ENCODE assay signal across 9 cellular contexts in genomic region chr5:369151-369939, GRCh38. TPM values are rescaled to one million over a fixed set of nuclear protein-coding genes. Genes with fewer than 3 reads are reported as not detected.
A peak's percentile ranks its signal among the peaks of the same experiment; 100 is the strongest.
DNase-seq lines count a peak whose midpoint lies in the region; FAIRE-seq and TF ChIP-seq lines count a peak whose summit lies in the region.
"Had no signal": no experiment of that assay in that cellular context is flagged by ENCODE, and none has a peak within 500 bp of the region (broad histone marks: within the 10 kb centered on the region; RNA-seq: fewer than 3 reads in every experiment).

No MANE protein-coding gene starts in this region.

- H3K4me3 ChIP-seq in ACC112 (ENCODE audit: low read depth, low read length) (no peak overlapping the region), OCI-LY3 (ENCODE audit: low read length) (peak overlapping the region; percentile 30; the same call in 1 of the 2 replicates), hepatocyte (no peak overlapping the region)

- H3K36me3 ChIP-seq in ACC112 (ENCODE audit: insufficient read depth, low read length) (peaks cover 19% of the 10 kb centered on the region), OCI-LY3 (replicated peaks; ENCODE audit: low read depth, low read length) (no peaks in the 10 kb centered on the region), hepatocyte (replicated peaks; ENCODE audit: insufficient read depth, low read depth) (no peaks in the 10 kb centered on the region)

- H3K9ac ChIP-seq in OCI-LY3 (ENCODE audit: low read length), result no peak overlapping the region

- H2AFZ ChIP-seq in ACC112 (ENCODE audit: low read length, unreplicated experiment) (no peak overlapping the region), OCI-LY3 (ENCODE audit: low read depth, low read length) (no peak overlapping the region; the same call in 1 of the 2 replicates), hepatocyte (no peak overlapping the region)

- WGBS in hepatocyte (ENCODE audit: low lambda C conversion rate, missing lambda C conversion rate), result 80% methylated on average over 17 of the region's 17 CpGs

- peak overlapping the region; percentile 90 for H3K27ac ChIP-seq in ACC112 (ENCODE audit: low read depth, low read length)
- no peak overlapping the region for H3K27ac ChIP-seq in OCI-LY3 (ENCODE audit: low read length)
- peak overlapping the region; percentile 47 for H3K27ac ChIP-seq in hepatocyte

- no peaks in the 10 kb centered on the region for H3K27me3 ChIP-seq in ACC112 (ENCODE audit: insufficient read depth, low read length)
- no peaks in the 10 kb centered on the region for H3K27me3 ChIP-seq in OCI-LY3 (ENCODE audit: low read depth, low read length)
- H3K27me3 ChIP-seq in hepatocyte, result no peaks in the 10 kb centered on the region

- FAIRE-seq in GM19239 (lab: Jason Lieb, UNC), result peak; percentile 87

- H3K4me1 ChIP-seq in ACC112 (ENCODE audit: control insufficient read depth, insufficient read depth, low read length, unreplicated experiment), result peaks cover 50% of the 10 kb centered on the region
- H3K4me1 ChIP-seq in OCI-LY3 (ENCODE audit: low read length), result peaks cover 20% of the 10 kb centered on the region
- peaks cover 34% of the 10 kb centered on the region for H3K4me1 ChIP-seq in hepatocyte (ENCODE audit: insufficient read depth)

- H3K9me2 ChIP-seq in hepatocyte (replicated peaks; ENCODE audit: insufficient read depth), result no peaks in the 10 kb centered on the region

- POLR2A ChIA-PET in HEK293T (lab: Yijun Ruan, JAX), result interaction anchor here (0.6 to 2.1 kb wide), 2 partner anchors 25 to 45 kb away, joined by 3 to 9 read pairs; no protein-coding TSS in a partner anchor

- H3K9me3 ChIP-seq in OCI-LY3 (ENCODE audit: insufficient read depth, low read length), result no peaks in the 10 kb centered on the region
- H3K9me3 ChIP-seq in hepatocyte (ENCODE audit: low read depth), result no peaks in the 10 kb centered on the region

- CTCF ChIA-PET in HEK293T (lab: Yijun Ruan, JAX), result interaction anchor here (1.2 kb wide), 1 partner anchor 19 kb away, joined by 5 read pairs; no protein-coding TSS in a partner anchor

- H3K4me2 ChIP-seq in OCI-LY3 (ENCODE audit: low read length) (peak overlapping the region; percentile 65), hepatocyte (no peak overlapping the region)

- H3K79me2 ChIP-seq in ACC112 (ENCODE audit: control insufficient read depth, insufficient read depth, low read length, unreplicated experiment), result no peaks in the 10 kb centered on the region
- no peaks in the 10 kb centered on the region for H3K79me2 ChIP-seq in OCI-LY3 (ENCODE audit: low read length)
- H3K79me2 ChIP-seq in hepatocyte, result no peaks in the 10 kb centered on the region

- TF ChIP-seq CTCF in OCI-LY3 (IDR thresholded peaks at IDR 0.05; ENCODE audit: low read depth, low read length) (no peak), hepatocyte (IDR thresholded peaks at IDR 0.05; ENCODE audit: poor library complexity) (no peak)

- DNase-seq in GM19239 (ENCODE audit: insufficient read length, low spot score), result no peak
- no peak for DNase-seq in hepatocyte (ENCODE audit: low spot score)
- no peak for DNase-seq in DMS153 (lab: John Stamatoyannopoulos, UW)
- no peak for DNase-seq in HPDE6-E6E7 (ENCODE audit: extremely low spot score)
- no peak for DNase-seq in HEK293T (ENCODE audit: extremely low spot score)
- no peak for DNase-seq in A172 (ENCODE audit: low spot score)
- DNase-seq: DND-41 had no signal

- H4K20me1 ChIP-seq in OCI-LY3 (ENCODE audit: insufficient read depth, low read length), result no peaks in the 10 kb centered on the region
- no peaks in the 10 kb centered on the region for H4K20me1 ChIP-seq in hepatocyte (ENCODE audit: insufficient read depth, poor library complexity, severe bottlenecking)

TF ChIP-seq in HEK293T, 16 proteins besides CTCF, POLR2A, EP300 and RAD21:
- TF ChIP-seq HDGF (IDR thresholded peaks at IDR 0.05; ENCODE audit: borderline replicate concordance) (no peak), NFRKB (IDR thresholded peaks at IDR 0.05) (no peak), ARNT (IDR thresholded peaks at IDR 0.05) (no peak), ELF4 (IDR thresholded peaks at IDR 0.05) (no peak), BHLHE40 (IDR thresholded peaks at IDR 0.05; ENCODE audit: borderline replicate concordance) (no peak), L3MBTL2 (conservative IDR thresholded peaks at IDR 0.05) (no peak), CTBP1 (IDR thresholded peaks at IDR 0.05; ENCODE audit: borderline replicate concordance) (no peak), SUZ12 (IDR thresholded peaks at IDR 0.05) (no peak), SP1 (IDR thresholded peaks at IDR 0.05) (no peak), TARDBP (IDR thresholded peaks at IDR 0.05) (no peak), LEF1 (IDR thresholded peaks at IDR 0.05; ENCODE audit: borderline replicate concordance) (no peak), FOXK2 (IDR thresholded peaks at IDR 0.05) (no peak), FOXA1 (IDR thresholded peaks at IDR 0.05) (no peak)
- TF ChIP-seq, protein P1, sequence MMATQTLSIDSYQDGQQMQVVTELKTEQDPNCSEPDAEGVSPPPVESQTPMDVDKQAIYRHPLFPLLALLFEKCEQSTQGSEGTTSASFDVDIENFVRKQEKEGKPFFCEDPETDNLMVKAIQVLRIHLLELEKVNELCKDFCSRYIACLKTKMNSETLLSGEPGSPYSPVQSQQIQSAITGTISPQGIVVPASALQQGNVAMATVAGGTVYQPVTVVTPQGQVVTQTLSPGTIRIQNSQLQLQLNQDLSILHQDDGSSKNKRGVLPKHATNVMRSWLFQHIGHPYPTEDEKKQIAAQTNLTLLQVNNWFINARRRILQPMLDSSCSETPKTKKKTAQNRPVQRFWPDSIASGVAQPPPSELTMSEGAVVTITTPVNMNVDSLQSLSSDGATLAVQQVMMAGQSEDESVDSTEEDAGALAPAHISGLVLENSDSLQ (IDR thresholded peaks at IDR 0.05), result no peak
TF ChIP-seq in HEK293T: peak in this region for 0.

RNA-seq across cellular contexts. Expression of gene AHRR, which starts 47.8 kb away (rescaled TPM):
- 1.8 and 2.6 TPM in 2 replicates for total RNA-seq in hepatocyte
- 1.8 and 2.4 TPM in 2 replicates for polyA plus RNA-seq in hepatocyte
- 1.2 and 1.4 TPM in 2 replicates for total RNA-seq in A172 (2014; rRNA removed; shearing (Covaris generic))
